Comparison of ENCODE assay signal across 21 cellular contexts in the genomic region with DNA sequence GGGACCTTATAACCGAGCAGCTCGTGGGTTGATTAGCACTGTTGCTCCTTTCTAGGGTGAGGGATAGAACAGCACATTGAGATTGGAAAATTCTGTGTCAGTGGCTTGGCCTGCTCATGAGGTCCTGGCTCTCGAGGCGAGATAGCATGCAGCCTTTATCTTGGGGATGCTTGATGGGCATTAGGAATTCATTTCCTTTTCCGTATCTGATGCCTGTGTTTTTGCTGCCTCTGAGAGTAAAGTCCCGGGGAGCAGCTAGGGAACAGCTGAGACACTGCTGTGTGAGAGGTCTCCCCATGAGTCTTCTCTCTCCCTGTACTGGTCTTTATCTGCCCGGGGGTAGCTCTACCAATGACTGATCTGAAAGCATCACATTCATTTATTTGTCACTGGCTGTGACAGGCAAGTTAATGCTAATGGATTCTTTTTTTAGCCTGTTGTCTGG. TPM values are rescaled to one million over a fixed set of nuclear protein-coding genes. Genes with fewer than 3 reads are reported as not detected.
DNase-seq lines count a peak whose midpoint lies in the region; ATAC-seq and TF ChIP-seq lines count a peak whose summit lies in the region.
"Had no signal": no experiment of that assay in that cellular context is flagged by ENCODE, and none has a peak within 500 bp of the region (broad histone marks: within the 10 kb centered on the region; RNA-seq: fewer than 3 reads in every experiment).

No MANE protein-coding gene starts in this region.

- H3K4me1 ChIP-seq in DND-41 (ENCODE audit: insufficient read depth, low read length) (peaks cover 94% of the 10 kb centered on the region), Loucy (ENCODE audit: insufficient read depth, low read length, poor library complexity, severe bottlenecking) (peaks cover 37% of the 10 kb centered on the region), endodermal cell (ENCODE audit: control insufficient read depth, insufficient read depth, low read length) (no peaks in the 10 kb centered on the region), parathyroid adenoma (peaks cover 29% of the 10 kb centered on the region)
- H3K4me1 ChIP-seq: lower lobe of right lung, right lobe of liver had no signal

- H3K4me2 ChIP-seq in DND-41 (ENCODE audit: insufficient read depth, low read length), result peak overlapping the region; percentile 35
- H3K4me2 ChIP-seq in Loucy (ENCODE audit: low read depth, low read length, poor library complexity, severe bottlenecking), result peak overlapping the region; percentile 71
- no peak overlapping the region for H3K4me2 ChIP-seq in parathyroid adenoma (ENCODE audit: low read length)

- H3K4me3 Mint-ChIP-seq in endodermal cell, result no peak overlapping the region
- H3K4me3 Mint-ChIP-seq: activated CD4-positive, alpha-beta T cell treated with anti-CD3 and anti-CD28 coated beads, Interleukin-2, amount 10 ng/mL, durations not matched to agents 7 days and 5 days; CD8-positive, alpha-beta T cell had no signal

- H3K36me3 ChIP-seq in DND-41 (ENCODE audit: insufficient read depth, low read length) (peaks cover 94% of the 10 kb centered on the region), Loucy (ENCODE audit: insufficient read depth, low read length) (peaks cover 91% of the 10 kb centered on the region), endodermal cell (ENCODE audit: control insufficient read depth, insufficient read depth, low read length) (peaks cover 67% of the 10 kb centered on the region), parathyroid adenoma (ENCODE audit: control insufficient read depth, insufficient read depth, low read length) (no peaks in the 10 kb centered on the region)
- H3K36me3 ChIP-seq: vagina had no signal

- ATAC-seq in DND-41 (ENCODE audit: insufficient read depth, low read depth) (no peak), GM21576 (IDR thresholded peaks at IDR 0.05; ENCODE audit: unreplicated experiment) (no peak), GM18861 (IDR thresholded peaks at IDR 0.05; ENCODE audit: unreplicated experiment) (no peak)
- ATAC-seq: CD8-positive, alpha-beta T cell; lower lobe of right lung; right lobe of liver had no signal

- WGBS in endodermal cell (ENCODE audit: insufficient coverage in 1 of 2, insufficient read length in 1 of 2), 2 experiments, result 86% methylated on average over 7 of the region's 7 CpGs; no CpG with 5 or more reads in 1 of the 2 experiments

- no peaks in the 10 kb centered on the region for H3F3A ChIP-seq in Loucy (ENCODE audit: low read depth)

- peaks cover 20% of the 10 kb centered on the region for H3K4me1 Mint-ChIP-seq in endodermal cell

- H3K4me3 ChIP-seq in DND-41 (ENCODE audit: low read depth in 1 of 2, low read length in 2 of 2), result peak overlapping the region in 1 of 2 experiments; percentile 16; a peak in 1 of 4 replicates
- peak overlapping the region; percentile 36 for H3K4me3 ChIP-seq in Loucy (ENCODE audit: low read length, poor library complexity, severe bottlenecking)
- H3K4me3 ChIP-seq in endodermal cell (ENCODE audit: low read length), result no peak overlapping the region
- no peak overlapping the region for H3K4me3 ChIP-seq in parathyroid adenoma (ENCODE audit: low read depth, low read length)
- H3K4me3 ChIP-seq: lower lobe of right lung, right lobe of liver, vagina had no signal

- H2AFZ ChIP-seq in DND-41 (ENCODE audit: low read depth, low read length), result no peak overlapping the region
- H2AFZ ChIP-seq in Loucy (ENCODE audit: low read length), result no peak overlapping the region
- no peak overlapping the region for H2AFZ ChIP-seq in parathyroid adenoma

- H3K79me2 ChIP-seq in DND-41 (ENCODE audit: insufficient read depth, low read length) (peaks cover 99% of the 10 kb centered on the region), Loucy (ENCODE audit: insufficient read depth, low read length) (peaks cover 100% of the 10 kb centered on the region), parathyroid adenoma (peaks cover 67% of the 10 kb centered on the region)

- H3K27me3 Mint-ChIP-seq in endodermal cell (ENCODE audit: insufficient read depth), result no peaks in the 10 kb centered on the region
- H3K27me3 Mint-ChIP-seq: activated CD4-positive, alpha-beta T cell treated with anti-CD3 and anti-CD28 coated beads, Interleukin-2, amount 10 ng/mL, durations not matched to agents 7 days and 5 days had no signal

- peaks cover 92% of the 10 kb centered on the region for H4K20me1 ChIP-seq in DND-41 (ENCODE audit: insufficient read depth, low read length)
- H4K20me1 ChIP-seq in Loucy (ENCODE audit: insufficient read depth, low read length, poor library complexity, severe bottlenecking), result peaks cover 97% of the 10 kb centered on the region

- H3K27ac Mint-ChIP-seq in endodermal cell, result no peak overlapping the region
- H3K27ac Mint-ChIP-seq: activated CD4-positive, alpha-beta T cell treated with anti-CD3 and anti-CD28 coated beads, Interleukin-2, amount 10 ng/mL, durations not matched to agents 7 days and 5 days; CD8-positive, alpha-beta T cell had no signal

- peak overlapping the region; percentile 47 for H3K27ac ChIP-seq in DND-41 (ENCODE audit: low read length)
- peak overlapping the region; percentile 82 for H3K27ac ChIP-seq in endodermal cell (ENCODE audit: low read depth, low read length)
- H3K27ac ChIP-seq in parathyroid adenoma, result peak overlapping the region; percentile 2
- H3K27ac ChIP-seq: lower lobe of right lung, right lobe of liver, vagina, WERI-Rb-1 had no signal

- peaks cover 63% of the 10 kb centered on the region for H3K36me3 Mint-ChIP-seq in endodermal cell (ENCODE audit: low read depth)

- DNase-seq in DND-41 (no peak), endodermal cell (peak; percentile 49), DMS79 treated with DMSO at 0.1 percent for 48 hours (lab: John Stamatoyannopoulos, UW) (no peak)
- DNase-seq: activated CD4-positive, alpha-beta T cell treated with anti-CD3 and anti-CD28 coated beads, Interleukin-2, amount 10 ng/mL, durations not matched to agents 7 days and 5 days; amniotic stem cell; CD8-positive, alpha-beta T cell; erythroblast; foreskin fibroblast; hippocampal formation; KBM-7; lower lobe of right lung; NCI-H1436 treated with DMSO at 0.1 percent for 48 hours; NCI-H510A treated with DMSO at 0.1 percent for 48 hours; right lobe of liver; stimulated activated CD8-positive, alpha-beta memory T cell treated with anti-CD3 and anti-CD28 coated beads, Interleukin-4, amount 100 ng/mL, for 48 hours; WERI-Rb-1 had no signal

- TF ChIP-seq CTCF in DND-41 (IDR thresholded peaks at IDR 0.05; ENCODE audit: borderline replicate concordance, extremely low read depth, low read length, poor library complexity, severe bottlenecking) (no peak), Loucy (conservative IDR thresholded peaks at IDR 0.05; ENCODE audit: low read length) (no peak), endodermal cell (conservative IDR thresholded peaks at IDR 0.05) (no peak), parathyroid adenoma (IDR thresholded peaks at IDR 0.05) (no peak)

- no peaks in the 10 kb centered on the region for H3K9me3 Mint-ChIP-seq in endodermal cell
- H3K9me3 Mint-ChIP-seq: activated CD4-positive, alpha-beta T cell treated with anti-CD3 and anti-CD28 coated beads, Interleukin-2, amount 10 ng/mL, durations not matched to agents 7 days and 5 days; CD8-positive, alpha-beta T cell had no signal

- no peaks in the 10 kb centered on the region for H3K9me2 ChIP-seq in Loucy (replicated peaks; ENCODE audit: low read depth, low read length)

- H3K27me3 ChIP-seq in DND-41 (ENCODE audit: insufficient read depth, low read length, poor library complexity), result no peaks in the 10 kb centered on the region
- H3K27me3 ChIP-seq in Loucy (ENCODE audit: insufficient read depth, low read length, poor library complexity, severe bottlenecking), result no peaks in the 10 kb centered on the region
- no peaks in the 10 kb centered on the region for H3K27me3 ChIP-seq in endodermal cell (ENCODE audit: control insufficient read depth, insufficient read depth, low read length, poor library complexity, severe bottlenecking)
- H3K27me3 ChIP-seq in parathyroid adenoma (ENCODE audit: control insufficient read depth, insufficient read depth, low read length), result no peaks in the 10 kb centered on the region
- H3K27me3 ChIP-seq: right lobe of liver, vagina had no signal

- H3K9ac ChIP-seq in DND-41 (ENCODE audit: low read depth, low read length), result peak overlapping the region; percentile 8; the same call in 1 of the 2 replicates
- H3K9ac ChIP-seq in Loucy (ENCODE audit: low read depth, low read length, poor library complexity, severe bottlenecking), result no peak overlapping the region
- H3K9ac ChIP-seq in endodermal cell (ENCODE audit: extremely low read depth, low read length, poor library complexity, severe bottlenecking), result no peak overlapping the region
- H3K9ac ChIP-seq in parathyroid adenoma, result no peak overlapping the region

- H3K9me3 ChIP-seq in DND-41 (ENCODE audit: insufficient read depth, low read length, severe bottlenecking) (no peaks in the 10 kb centered on the region), Loucy (ENCODE audit: insufficient read depth, low read depth, low read length) (no peaks in the 10 kb centered on the region), endodermal cell (ENCODE audit: control insufficient read depth, low read length) (no peaks in the 10 kb centered on the region), parathyroid adenoma (ENCODE audit: control insufficient read depth, low read length) (no peaks in the 10 kb centered on the region)
- H3K9me3 ChIP-seq: lower lobe of right lung, right lobe of liver, vagina had no signal

RNA-seq across cellular contexts. Expression of a gene that starts 14.5 kb away (rescaled TPM):
- 100 to 1,000 TPM in 1 of 2 donors, 10 to 100 TPM in 1; 88.3 to 114 TPM for total RNA-seq in endodermal cell
- 70.0 TPM for polyA plus RNA-seq in endodermal cell (2013, experiment 1 of 2)
- polyA plus RNA-seq in endodermal cell (2013, experiment 2 of 2), result 63.0 TPM

Comparison
In these comparisons a context has a peak if more than half of its experiments do, and no peak if none do; other contexts are left out.
1. H3K27ac ChIP-seq: peak in every context shown above with its lines; median percentile 82 in endodermal cell; 47 in DND-41; 2 in parathyroid adenoma.